20 cellular contexts compared by ENCODE assay signal in genomic region chr2:13113016-13113415, GRCh38.
"Had no signal": no experiment of that assay in that cellular context is flagged by ENCODE, and none has a peak within 500 bp of the region (broad histone marks: within the 10 kb centered on the region; RNA-seq: fewer than 3 reads in every experiment).

No MANE protein-coding gene starts in this region.

- ATAC-seq: foreskin keratinocyte; gastroesophageal sphincter; heart left ventricle; left lung; mucosa of descending colon; natural killer cell treated with Interleukin-12 subunit alpha and Interleukin-12 subunit beta and Interleukin-15 and Interleukin-18, amount 100 ng/mL, for 72 hours; stimulated activated memory B cell treated with anti-CD40 and anti-IgM and Interleukin-4, amounts not matched to agents 10 μg/mL and 1 μg/mL and 100 μg/mL, for 72 hours had no signal

- H3K36me3 Mint-ChIP-seq: mesothelial cell of epicardium; natural killer cell treated with Interleukin-12 subunit alpha and Interleukin-12 subunit beta and Interleukin-15 and Interleukin-18, amount 100 ng/mL, for 72 hours; stimulated activated memory B cell treated with anti-CD40 and anti-IgM and Interleukin-4, amounts not matched to agents 10 μg/mL and 1 μg/mL and 100 μg/mL, for 72 hours had no signal

- DNase-seq: dermis blood vessel endothelial cell; effector memory CD4-positive, alpha-beta T cell; foreskin keratinocyte; heart left ventricle; kidney; left lung; mesenchymal stem cell; mucosa of descending colon; naive B cell; sigmoid colon; spleen; stimulated activated CD4-positive, alpha-beta T cell treated with anti-CD3 and anti-CD28 coated beads, Interleukin-4, amount 100 ng/mL, for 4 hours; upper lobe of left lung had no signal

- H3K4me3 Mint-ChIP-seq: mesothelial cell of epicardium; naive B cell; natural killer cell treated with Interleukin-12 subunit alpha and Interleukin-12 subunit beta and Interleukin-15 and Interleukin-18, amount 100 ng/mL, for 72 hours; neural crest cell; stimulated activated memory B cell treated with anti-CD40 and anti-IgM and Interleukin-4, amounts not matched to agents 10 μg/mL and 1 μg/mL and 100 μg/mL, for 72 hours; stimulated activated naive CD8-positive, alpha-beta T cell treated with anti-CD3 and anti-CD28 coated beads, Interleukin-15, Interleukin-2, amounts not matched to agents 100 ng/mL and 50 ng/mL, for 24 hours had no signal

- H3K4me1 Mint-ChIP-seq: naive B cell; stimulated activated memory B cell treated with anti-CD40 and anti-IgM and Interleukin-4, amounts not matched to agents 10 μg/mL and 1 μg/mL and 100 μg/mL, for 72 hours had no signal

- H3K27me3 Mint-ChIP-seq: progenitor cell of endocrine pancreas; stimulated activated memory B cell treated with anti-CD40 and anti-IgM and Interleukin-4, amounts not matched to agents 10 μg/mL and 1 μg/mL and 100 μg/mL, for 72 hours had no signal

- H3K27ac Mint-ChIP-seq: mesothelial cell of epicardium; naive B cell; natural killer cell treated with Interleukin-12 subunit alpha and Interleukin-12 subunit beta and Interleukin-15 and Interleukin-18, amount 100 ng/mL, for 72 hours; progenitor cell of endocrine pancreas; stimulated activated memory B cell treated with anti-CD40 and anti-IgM and Interleukin-4, amounts not matched to agents 10 μg/mL and 1 μg/mL and 100 μg/mL, for 72 hours; stimulated activated naive CD8-positive, alpha-beta T cell treated with anti-CD3 and anti-CD28 coated beads, Interleukin-15, Interleukin-2, amounts not matched to agents 100 ng/mL and 50 ng/mL, for 24 hours had no signal

- H3K9me3 Mint-ChIP-seq: natural killer cell treated with Interleukin-12 subunit alpha and Interleukin-12 subunit beta and Interleukin-15 and Interleukin-18, amount 100 ng/mL, for 72 hours; neural crest cell; stimulated activated memory B cell treated with anti-CD40 and anti-IgM and Interleukin-4, amounts not matched to agents 10 μg/mL and 1 μg/mL and 100 μg/mL, for 72 hours; stimulated activated naive CD8-positive, alpha-beta T cell treated with anti-CD3 and anti-CD28 coated beads, Interleukin-15, Interleukin-2, amounts not matched to agents 100 ng/mL and 50 ng/mL, for 24 hours had no signal
